Comparison of ENCODE assay signal across 1 cellular context in genomic region chr4:76562161-76562560, GRCh38.
TF ChIP-seq lines count a peak whose summit lies in the region.

No MANE protein-coding gene starts in this region.

TF ChIP-seq in HCT116, 20 proteins besides CTCF, POLR2A, EP300 and RAD21 (continued from another document):
- TF ChIP-seq ZBTB33 (IDR thresholded peaks at IDR 0.05; ENCODE audit: extremely low read depth, insufficient replicate concordance, low read length) (no peak), ZFX (IDR thresholded peaks at IDR 0.05) (no peak), MAX (IDR thresholded peaks at IDR 0.05) (no peak), ZNF274 (IDR thresholded peaks at IDR 0.05; ENCODE audit: low read depth, low read length) (no peak), JUND (IDR thresholded peaks at IDR 0.05) (no peak; the same call in 1 of the 2 replicates)
